In genomic region chr13:98098511-98098910, GRCh38 we compare ENCODE assay signal across 27 cellular contexts. TPM values are rescaled to one million over a fixed set of nuclear protein-coding genes. Genes with fewer than 3 reads are reported as not detected.
DNase-seq lines count a peak whose midpoint lies in the region; TF ChIP-seq lines count a peak whose summit lies in the region.
"Had no signal": no experiment of that assay in that cellular context is flagged by ENCODE, and none has a peak within 500 bp of the region (broad histone marks: within the 10 kb centered on the region; RNA-seq: fewer than 3 reads in every experiment).

No MANE protein-coding gene starts in this region.

- peak overlapping the region; percentile 62 for H3K27ac ChIP-seq in HUES48 (ENCODE audit: low read depth, low read length)
- H3K27ac ChIP-seq in fibroblast of lung (ENCODE audit: insufficient read depth, low read length), result no peak overlapping the region
- peak overlapping the region; percentile 4 for H3K27ac ChIP-seq in osteoblast (ENCODE audit: low read depth, low read length)
- no peak overlapping the region for H3K27ac ChIP-seq in uterus
- H3K27ac ChIP-seq: A549, brain microvascular endothelial cell, HL-60, SJCRH30, transverse colon had no signal

- peaks cover 9% of the 10 kb centered on the region; the same call in 1 of the 2 replicates for H3K4me1 ChIP-seq in HUES48 (ENCODE audit: control insufficient read depth, insufficient read depth, low read length)
- H3K4me1 ChIP-seq in fibroblast of lung (ENCODE audit: control insufficient read depth, extremely low read depth, insufficient read depth, low read length), result peaks cover 2% of the 10 kb centered on the region
- peaks cover 11% of the 10 kb centered on the region for H3K4me1 ChIP-seq in osteoblast (ENCODE audit: insufficient read depth, low read length)
- no peaks in the 10 kb centered on the region for H3K4me1 ChIP-seq in uterus
- H3K4me1 ChIP-seq: A549, SJCRH30, transverse colon had no signal

- H2AFZ ChIP-seq in fibroblast of lung (ENCODE audit: low read length) (no peak overlapping the region), osteoblast (ENCODE audit: low read length) (no peak overlapping the region)

- H3K9me3 ChIP-seq in HUES48 (ENCODE audit: control insufficient read depth, insufficient read depth, low read length) (no peaks in the 10 kb centered on the region), fibroblast of lung (ENCODE audit: control insufficient read depth, insufficient read depth, low read depth, low read length) (no peaks in the 10 kb centered on the region), osteoblast (ENCODE audit: low read depth, low read length) (no peaks in the 10 kb centered on the region), uterus (no peaks in the 10 kb centered on the region)
- H3K9me3 ChIP-seq: A549, SJCRH30, transverse colon had no signal

- DNase-seq in AG10803 (ENCODE audit: low read depth), result peak; percentile 74
- peak; percentile 60 to 77 for DNase-seq in fibroblast of lung (ENCODE audit: low read depth in 2 of 2)
- DNase-seq in osteoblast (ENCODE audit: insufficient read length, low spot score, missing footprints), result peak; percentile 39
- DNase-seq in uterus, result no peak
- DNase-seq in DMS79 treated with DMSO at 0.1 percent for 48 hours (lab: John Stamatoyannopoulos, UW), result no peak
- DNase-seq in T-helper 9 cell, result no peak
- DNase-seq in activated gamma-delta T cell (lab: John Stamatoyannopoulos, UW), result no peak
- DNase-seq: activated CD4-positive, CD25-positive, alpha-beta regulatory T cell treated with anti-CD3 and anti-CD28 coated beads, Interleukin-2, amount 50 U/mL, for 72 hours; activated CD8-positive, alpha-beta T cell treated with anti-CD3 and anti-CD28 coated beads for 36 hours; activated effector memory CD4-positive, alpha-beta T cell treated with anti-CD3 and anti-CD28 coated beads, Interleukin-2, amount 50 U/mL, for 16 hours; activated naive CD8-positive, alpha-beta T cell treated with anti-CD3 and anti-CD28 coated beads, Interleukin-2, amount 50 U/mL, for 24 hours; activated T-cell treated with anti-CD3 and anti-CD28 coated beads for 4 hours; brain microvascular endothelial cell; effector CD8-positive, alpha-beta T cell; H9; NCI-H1092 treated with DMSO at 0.1 percent for 48 hours; NCI-H2029; NCI-H2227 treated with DMSO at 0.1 percent for 48 hours; NCI-H69; SJCRH30; stimulated activated naive CD8-positive, alpha-beta T cell treated with anti-CD3 and anti-CD28 coated beads, Interleukin-15, amount 100 ng/mL, for 72 hours; transverse colon had no signal

- H4K20me1 ChIP-seq in fibroblast of lung (ENCODE audit: control insufficient read depth, extremely low read depth, insufficient read depth, low read length) (no peaks in the 10 kb centered on the region), osteoblast (ENCODE audit: insufficient read depth, low read length) (no peaks in the 10 kb centered on the region)

- H3K79me2 ChIP-seq in fibroblast of lung (ENCODE audit: control insufficient read depth, insufficient read depth, low read length) (no peaks in the 10 kb centered on the region), osteoblast (ENCODE audit: insufficient read depth, low read length) (no peaks in the 10 kb centered on the region)

- TF ChIP-seq CTCF in AG10803 (conservative IDR thresholded peaks at IDR 0.05; ENCODE audit: low read length) (no peak), fibroblast of lung (conservative IDR thresholded peaks at IDR 0.05 in 1 of 2, IDR thresholded peaks at IDR 0.05 in 1 of 2; ENCODE audit: low read depth in 1 of 2, low read length in 2 of 2) (no peak), osteoblast (IDR thresholded peaks at IDR 0.05; ENCODE audit: extremely low read depth, low read depth, low read length) (no peak), uterus (IDR thresholded peaks at IDR 0.05) (no peak)

- H3K27me3 ChIP-seq in HUES48 (ENCODE audit: control insufficient read depth, insufficient read depth, low read length), result no peaks in the 10 kb centered on the region
- H3K27me3 ChIP-seq in fibroblast of lung (ENCODE audit: control insufficient read depth, insufficient read depth, low read length), result no peaks in the 10 kb centered on the region
- no peaks in the 10 kb centered on the region for H3K27me3 ChIP-seq in osteoblast (ENCODE audit: insufficient read depth, low read length)
- no peaks in the 10 kb centered on the region for H3K27me3 ChIP-seq in uterus
- H3K27me3 ChIP-seq: brain microvascular endothelial cell, neural progenitor cell, SJCRH30, transverse colon had no signal

- H3K4me2 ChIP-seq in fibroblast of lung (ENCODE audit: extremely low read depth, insufficient read depth, low read length), result no peak overlapping the region
- H3K4me2 ChIP-seq in osteoblast (ENCODE audit: insufficient read depth, low read length), result peak overlapping the region; percentile 28
- H3K4me2 ChIP-seq: A549 had no signal

- TF ChIP-seq POLR2A in uterus (IDR thresholded peaks at IDR 0.05), result no peak

- H3K9ac ChIP-seq in HUES48 (ENCODE audit: low read depth, low read length), result no peak overlapping the region
- H3K9ac ChIP-seq in fibroblast of lung (ENCODE audit: insufficient read depth, low read length), result no peak overlapping the region
- H3K9ac ChIP-seq: neural progenitor cell had no signal

- intact Hi-C loops in uterus (cut with DNase I; ENCODE audit: low total_unique reads), result no loop called here

- H3K4me3 ChIP-seq in AG10803 (ENCODE audit: low read length) (no peak overlapping the region), HUES48 (ENCODE audit: low read depth, low read length) (no peak overlapping the region), fibroblast of lung (replicated peaks in 1 of 4; ENCODE audit: control extremely low read depth in 1 of 4, insufficient read depth in 1 of 4, low read depth in 3 of 4, low read length in 4 of 4) (no peak overlapping the region), osteoblast (ENCODE audit: insufficient read depth, low read length) (no peak overlapping the region), uterus (no peak overlapping the region)
- H3K4me3 ChIP-seq: A549, lung, neural progenitor cell, SJCRH30, transverse colon had no signal

- H3K36me3 ChIP-seq in HUES48 (ENCODE audit: control insufficient read depth, insufficient read depth, low read length), result no peaks in the 10 kb centered on the region
- H3K36me3 ChIP-seq in fibroblast of lung (ENCODE audit: control insufficient read depth, insufficient read depth, low read length), result no peaks in the 10 kb centered on the region
- no peaks in the 10 kb centered on the region for H3K36me3 ChIP-seq in osteoblast (ENCODE audit: insufficient read depth, low read length)
- no peaks in the 10 kb centered on the region for H3K36me3 ChIP-seq in uterus
- H3K36me3 ChIP-seq: brain microvascular endothelial cell, neural progenitor cell, SJCRH30, transverse colon had no signal

RNA-seq across cellular contexts. Expression of gene FARP1, which starts 44.4 kb away (rescaled TPM):
- total RNA-seq in fibroblast of lung, result 21.6 and 50.9 TPM in 2 replicates
- 114 and 199 TPM in 2 replicates for polyA plus RNA-seq in fibroblast of lung
- polyA plus RNA-seq in fibroblast of lung (2012), result 127 and 245 TPM in 2 replicates
- 98.0 and 174 TPM in 2 replicates for polyA minus RNA-seq in fibroblast of lung (ENCODE audit: low replicate concordance)
- total RNA-seq in osteoblast, result 30.6 and 36.2 TPM in 2 replicates
- 10 to 100 TPM; 13.1 to 71.2 (median 46.6) TPM for total RNA-seq in uterus

Comparison
In these comparisons a context has a peak if more than half of its experiments do, and no peak if none do; other contexts are left out.
1. DNase-seq: peak in AG10803 (single experiment), fibroblast of lung (2 of 2) and osteoblast (single experiment); none in uterus (0 of 2), DMS79 treated with DMSO at 0.1 percent for 48 hours (single experiment), T-helper 9 cell (single experiment) and activated gamma-delta T cell (single experiment).
2. H3K27ac ChIP-seq: peak in HUES48 (single experiment) and osteoblast (single experiment); none in fibroblast of lung (single experiment) and uterus (0 of 2).